ENCODE assay signal across 8 cellular contexts in the genomic region with DNA sequence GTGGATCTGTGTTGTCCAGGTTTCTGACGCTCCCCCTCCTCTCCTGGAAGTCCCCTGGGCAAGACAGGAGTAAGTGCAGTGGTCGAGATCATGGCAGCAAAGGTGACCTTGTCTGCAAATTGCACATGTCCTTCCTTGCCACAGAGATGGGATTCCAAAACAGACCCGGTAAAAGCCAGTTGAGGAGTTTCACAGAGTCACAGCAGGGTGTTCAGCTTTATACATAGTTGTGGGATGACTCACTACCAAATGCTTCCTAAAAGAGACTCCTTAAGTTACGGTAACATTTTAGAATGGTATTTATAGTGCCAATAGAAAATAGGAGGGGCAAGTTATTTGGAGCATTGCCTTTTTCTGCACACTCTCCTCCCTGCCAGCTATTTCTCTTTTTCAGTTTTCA.
DNase-seq lines count a peak whose midpoint lies in the region; ATAC-seq and TF ChIP-seq lines count a peak whose summit lies in the region.

No MANE protein-coding gene starts in this region.

- POLR2A ChIA-PET in MCF 10A (lab: Yijun Ruan, JAX): interaction anchor here (0.6 to 3.2 kb wide), 14 partner anchors 8 to 130 kb away, joined by 3 to 13 read pairs (median 4); partner anchors contain the start of gene TGFB2
- POLR2A ChIA-PET in activated CD4-positive, alpha-beta memory T cell treated with anti-CD3 and anti-CD28 coated beads for 36 hours (lab: Charles Lee): no interaction called here

- CTCF ChIA-PET in MCF 10A (lab: Yijun Ruan, JAX): interaction anchor here (0.6 to 1.3 kb wide), 8 partner anchors 16 to 607 kb away, joined by 3 to 4 read pairs (median 3); no protein-coding TSS in a partner anchor
- CTCF ChIA-PET in activated CD4-positive, alpha-beta memory T cell treated with anti-CD3 and anti-CD28 coated beads for 36 hours (lab: Charles Lee): no interaction called here

- H3K27ac ChIP-seq in HUES6 (ENCODE audit: low read depth, low read length): peak overlapping the region; percentile 45; the same call in 1 of the 2 replicates
- H3K27ac ChIP-seq in vagina: peak overlapping the region; percentile 69

- H3K4me1 ChIP-seq in HUES6 (ENCODE audit: control insufficient read depth, insufficient read depth, low read length): peaks cover 25% of the 10 kb centered on the region
- peaks cover 34% of the 10 kb centered on the region for H3K4me1 ChIP-seq in vagina

- TF ChIP-seq CTCF in MCF 10A (IDR thresholded peaks at IDR 0.05; ENCODE audit: unreplicated experiment): no peak
- TF ChIP-seq CTCF in vagina (IDR thresholded peaks at IDR 0.05): no peak

- no peaks in the 10 kb centered on the region for H3K27me3 ChIP-seq in HUES6 (ENCODE audit: control insufficient read depth, insufficient read depth, low read length)
- H3K27me3 ChIP-seq in vagina: no peaks in the 10 kb centered on the region

- DNase-seq in ELF-1 (ENCODE audit: low read depth, low spot score) (peak; percentile 83), MCF 10A (ENCODE audit: unreplicated experiment) (peak; percentile 99), left kidney (ENCODE audit: low read depth, low spot score) (peak; percentile 27), vagina (ENCODE audit: extremely low spot score in 2 of 2) (no peak), HT-29 (ENCODE audit: low spot score) (no peak)
- DNase-seq in activated CD4-positive, alpha-beta memory T cell treated with anti-CD3 and anti-CD28 coated beads for 36 hours: no peak

- no peak for TF ChIP-seq POLR2A in vagina (IDR thresholded peaks at IDR 0.05)

- H3K27me3 Mint-ChIP-seq in MCF 10A (ENCODE audit: insufficient read depth, unreplicated experiment): no peaks in the 10 kb centered on the region
- no peaks in the 10 kb centered on the region for H3K27me3 Mint-ChIP-seq in activated CD4-positive, alpha-beta memory T cell treated with anti-CD3 and anti-CD28 coated beads for 36 hours

- H3K36me3 Mint-ChIP-seq in MCF 10A (ENCODE audit: insufficient read depth, unreplicated experiment): no peaks in the 10 kb centered on the region
- H3K36me3 Mint-ChIP-seq in activated CD4-positive, alpha-beta memory T cell treated with anti-CD3 and anti-CD28 coated beads for 36 hours: no peaks in the 10 kb centered on the region

- peak overlapping the region; percentile 34 for H3K4me3 Mint-ChIP-seq in MCF 10A (ENCODE audit: unreplicated experiment)
- no peak overlapping the region for H3K4me3 Mint-ChIP-seq in activated CD4-positive, alpha-beta memory T cell treated with anti-CD3 and anti-CD28 coated beads for 36 hours

- H3K4me3 ChIP-seq in HUES6 (ENCODE audit: low read depth, low read length) (peak overlapping the region; percentile 0; the same call in 1 of the 2 replicates), vagina (no peak overlapping the region)

- intact Hi-C loops in MCF 10A (cut with micrococcal nuclease): loop anchor here (1.0 to 5.0 kb wide), 3 partner anchors 77 to 247 kb away; no protein-coding TSS in a partner anchor
- intact Hi-C loops in vagina (cut with DNase I): no loop called here
- intact Hi-C loops in activated CD4-positive, alpha-beta memory T cell treated with anti-CD3 and anti-CD28 coated beads for 36 hours (cut with micrococcal nuclease): no loop called here

- no peak for ATAC-seq in HG02610 (IDR thresholded peaks at IDR 0.05; ENCODE audit: unreplicated experiment)

- H3K9me3 Mint-ChIP-seq in MCF 10A (ENCODE audit: unreplicated experiment): no peaks in the 10 kb centered on the region
- no peaks in the 10 kb centered on the region for H3K9me3 Mint-ChIP-seq in activated CD4-positive, alpha-beta memory T cell treated with anti-CD3 and anti-CD28 coated beads for 36 hours

- H3K9ac ChIP-seq in HUES6 (ENCODE audit: low read length): peak overlapping the region; percentile 29

- no peaks in the 10 kb centered on the region for H3K36me3 ChIP-seq in HUES6 (ENCODE audit: control insufficient read depth, insufficient read depth, low read length)
- no peaks in the 10 kb centered on the region for H3K36me3 ChIP-seq in vagina

- H3K9me3 ChIP-seq in HUES6 (ENCODE audit: control insufficient read depth, insufficient read depth, low read depth, low read length) (no peaks in the 10 kb centered on the region), vagina (no peaks in the 10 kb centered on the region)

- no TSS peak for BruUV-seq in MCF 10A (replicated peaks; lab: Mats Ljungman, UMichigan)

- H3K4me1 Mint-ChIP-seq in MCF 10A (ENCODE audit: insufficient read depth, unreplicated experiment): peaks cover 38% of the 10 kb centered on the region
- H3K4me1 Mint-ChIP-seq in activated CD4-positive, alpha-beta memory T cell treated with anti-CD3 and anti-CD28 coated beads for 36 hours (ENCODE audit: low read depth): no peaks in the 10 kb centered on the region

- H3K27ac Mint-ChIP-seq in MCF 10A (ENCODE audit: low read depth, unreplicated experiment): peak overlapping the region; percentile 85
- H3K27ac Mint-ChIP-seq in activated CD4-positive, alpha-beta memory T cell treated with anti-CD3 and anti-CD28 coated beads for 36 hours: no peak overlapping the region

Comparison
In these comparisons a context has a peak if more than half of its experiments do, and no peak if none do; other contexts are left out.
1. DNase-seq: peak in ELF-1 (single experiment), MCF 10A (single experiment) and left kidney (single experiment); none in vagina (0 of 2), HT-29 (single experiment) and activated CD4-positive, alpha-beta memory T cell treated with anti-CD3 and anti-CD28 coated beads for 36 hours (single experiment).